34 cellular contexts compared by ENCODE assay signal in the genomic region with DNA sequence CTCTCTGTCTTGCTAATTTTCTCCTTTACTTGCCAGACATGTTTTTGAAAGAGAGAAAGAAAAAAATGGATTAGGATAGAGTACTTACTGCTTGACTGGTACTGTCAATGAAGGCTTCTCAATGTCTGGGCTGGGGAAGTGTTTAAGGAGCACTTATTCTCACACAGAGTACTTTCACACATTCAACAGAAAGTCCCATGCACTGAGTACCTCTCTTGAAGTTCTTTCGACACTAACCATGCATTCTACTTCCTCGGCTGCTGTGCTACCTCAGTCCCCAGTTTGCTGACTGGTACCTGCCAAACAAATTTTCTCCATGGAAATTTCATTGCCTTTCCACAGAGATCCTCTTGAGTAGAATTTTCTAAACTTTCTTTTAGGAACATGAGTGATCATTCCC.
"Had no signal": no experiment of that assay in that cellular context is flagged by ENCODE, and none has a peak within 500 bp of the region (broad histone marks: within the 10 kb centered on the region; RNA-seq: fewer than 3 reads in every experiment).

No MANE protein-coding gene starts in this region.

- H3K27me3 ChIP-seq: adrenal gland, body of pancreas, brain microvascular endothelial cell, breast epithelium had no signal

- H3K36me3 Mint-ChIP-seq: activated naive CD4-positive, alpha-beta T cell treated with anti-CD3 and anti-CD28 coated beads, Interleukin-2, amount 50 U/mL, for 72 hours; activated naive CD8-positive, alpha-beta T cell treated with anti-CD3 and anti-CD28 coated beads for 36 hours had no signal

- ATAC-seq: activated CD8-positive, alpha-beta T cell treated with anti-CD3 and anti-CD28 coated beads, Interleukin-2, amount 10 ng/mL, durations not matched to agents 7 days and 5 days; activated naive CD4-positive, alpha-beta T cell treated with anti-CD3 and anti-CD28 coated beads, Interleukin-2, amount 50 U/mL, for 72 hours; activated T-cell treated with anti-CD3 and anti-CD28 coated beads, Interleukin-2, amount 50 U/mL, for 4 hours; activated T-cell treated with anti-CD3 and anti-CD28 coated beads, Interleukin-2, amount 50 U/mL, for 72 hours; activated T-helper 17 cell treated with anti-CD3 and anti-CD28 coated beads, Interleukin-2, amount 50 U/mL, for 72 hours; body of pancreas had no signal

- H3K27ac ChIP-seq: adrenal gland, body of pancreas, brain microvascular endothelial cell, breast epithelium, VCaP had no signal

- H3K27ac Mint-ChIP-seq: activated B cell treated with CpG ODN at 0.5 μM for 24 hours; activated CD4-positive, alpha-beta memory T cell treated with anti-CD3 and anti-CD28 coated beads, Interleukin-2, amount 10 ng/mL, durations not matched to agents 7 days and 5 days; activated CD4-positive, alpha-beta T cell treated with anti-CD3 and anti-CD28 coated beads, Interleukin-2, amount 10 ng/mL, durations not matched to agents 24 days and 14 days; activated CD8-positive, alpha-beta T cell treated with anti-CD3 and anti-CD28 coated beads, Interleukin-2, amount 10 ng/mL, durations not matched to agents 7 days and 5 days; activated naive CD4-positive, alpha-beta T cell treated with anti-CD3 and anti-CD28 coated beads for 36 hours; activated naive CD4-positive, alpha-beta T cell treated with anti-CD3 and anti-CD28 coated beads, Interleukin-2, amount 50 U/mL, for 72 hours; activated naive CD8-positive, alpha-beta T cell treated with anti-CD3 and anti-CD28 coated beads for 36 hours; activated T-cell treated with anti-CD3 and anti-CD28 coated beads, Interleukin-2, amount 50 U/mL, for 72 hours; activated T-helper 1 cell treated with anti-CD3 and anti-CD28 coated beads, Interleukin-12 subunit alpha, Interleukin-12 subunit beta, Interleukin-2, Interleukin-4 antibody, amounts not matched to agents 30 ng/mL and 10 ng/mL and 1 ng/mL, durations not matched to agents 14 hours and 24 hours and 36 hours; activated T-helper 17 cell treated with anti-CD3 and anti-CD28 coated beads, Interleukin-2, amount 50 U/mL, for 72 hours; T-helper 1 cell treated with Interleukin-12 subunit alpha and Interleukin-12 subunit beta and Interleukin-4 antibody, amounts not matched to agents 30 μg/mL and 1 μg/mL, for 36 hours; T-helper 2 cell treated with Interferon-gamma antibody and Interleukin-4, amounts not matched to agents 5 μg/mL and 100 μg/mL, for 36 hours had no signal

- H3K4me3 ChIP-seq: adrenal gland, body of pancreas, breast epithelium had no signal

- H3K9me3 ChIP-seq: adrenal gland, body of pancreas, breast epithelium had no signal

- H3K36me3 ChIP-seq: adrenal gland, brain microvascular endothelial cell, breast epithelium had no signal

- H3K4me1 Mint-ChIP-seq: activated CD4-positive, alpha-beta memory T cell treated with anti-CD3 and anti-CD28 coated beads, Interleukin-2, amount 10 ng/mL, durations not matched to agents 7 days and 5 days; activated CD4-positive, alpha-beta T cell treated with anti-CD3 and anti-CD28 coated beads, Interleukin-2, amount 10 ng/mL, durations not matched to agents 24 days and 14 days; activated naive CD8-positive, alpha-beta T cell treated with anti-CD3 and anti-CD28 coated beads for 36 hours; activated T-helper 17 cell treated with anti-CD3 and anti-CD28 coated beads, Interleukin-2, amount 50 U/mL, for 72 hours had no signal

- H3K4me1 ChIP-seq: adrenal gland, body of pancreas, breast epithelium had no signal

- H3K27me3 Mint-ChIP-seq: activated T-helper 17 cell treated with anti-CD3 and anti-CD28 coated beads, Interleukin-2, amount 50 U/mL, for 72 hours had no signal

- H3K4me3 Mint-ChIP-seq: activated B cell treated with CpG ODN at 0.5 μM for 24 hours; activated CD4-positive, alpha-beta memory T cell treated with anti-CD3 and anti-CD28 coated beads, Interleukin-2, amount 10 ng/mL, durations not matched to agents 7 days and 5 days; activated CD4-positive, alpha-beta T cell treated with anti-CD3 and anti-CD28 coated beads, Interleukin-2, amount 10 ng/mL, durations not matched to agents 24 days and 14 days; activated CD8-positive, alpha-beta T cell treated with anti-CD3 and anti-CD28 coated beads, Interleukin-2, amount 10 ng/mL, durations not matched to agents 7 days and 5 days; activated naive CD4-positive, alpha-beta T cell treated with anti-CD3 and anti-CD28 coated beads for 36 hours; activated naive CD8-positive, alpha-beta T cell treated with anti-CD3 and anti-CD28 coated beads for 36 hours; activated T-cell treated with anti-CD3 and anti-CD28 coated beads, Interleukin-2, amount 50 U/mL, for 4 hours; activated T-cell treated with anti-CD3 and anti-CD28 coated beads, Interleukin-2, amount 50 U/mL, for 72 hours; activated T-helper 1 cell treated with anti-CD3 and anti-CD28 coated beads, Interleukin-12 subunit alpha, Interleukin-12 subunit beta, Interleukin-2, Interleukin-4 antibody, amounts not matched to agents 30 ng/mL and 10 ng/mL and 1 ng/mL, durations not matched to agents 14 hours and 24 hours and 36 hours; activated T-helper 17 cell treated with anti-CD3 and anti-CD28 coated beads, Interleukin-2, amount 50 U/mL, for 72 hours; T-helper 1 cell treated with Interleukin-12 subunit alpha and Interleukin-12 subunit beta and Interleukin-4 antibody, amounts not matched to agents 30 μg/mL and 1 μg/mL, for 36 hours; T-helper 2 cell treated with Interferon-gamma antibody and Interleukin-4, amounts not matched to agents 5 μg/mL and 100 μg/mL, for 36 hours had no signal

- H3K9me3 Mint-ChIP-seq: activated B cell treated with CpG ODN at 0.5 μM for 24 hours; activated CD4-positive, alpha-beta memory T cell treated with anti-CD3 and anti-CD28 coated beads, Interleukin-2, amount 10 ng/mL, durations not matched to agents 7 days and 5 days; activated CD4-positive, alpha-beta T cell treated with anti-CD3 and anti-CD28 coated beads, Interleukin-2, amount 10 ng/mL, durations not matched to agents 24 days and 14 days; activated naive CD4-positive, alpha-beta T cell treated with anti-CD3 and anti-CD28 coated beads for 36 hours; activated naive CD8-positive, alpha-beta T cell treated with anti-CD3 and anti-CD28 coated beads for 36 hours; activated T-cell treated with anti-CD3 and anti-CD28 coated beads, Interleukin-2, amount 50 U/mL, for 4 hours; activated T-cell treated with anti-CD3 and anti-CD28 coated beads, Interleukin-2, amount 50 U/mL, for 72 hours; activated T-helper 1 cell treated with anti-CD3 and anti-CD28 coated beads, Interleukin-12 subunit alpha, Interleukin-12 subunit beta, Interleukin-2, Interleukin-4 antibody, amounts not matched to agents 30 ng/mL and 10 ng/mL and 1 ng/mL, durations not matched to agents 14 hours and 24 hours and 36 hours; activated T-helper 17 cell treated with anti-CD3 and anti-CD28 coated beads, Interleukin-2, amount 50 U/mL, for 72 hours; T-helper 1 cell treated with Interleukin-12 subunit alpha and Interleukin-12 subunit beta and Interleukin-4 antibody, amounts not matched to agents 30 μg/mL and 1 μg/mL, for 36 hours; T-helper 2 cell treated with Interferon-gamma antibody and Interleukin-4, amounts not matched to agents 5 μg/mL and 100 μg/mL, for 36 hours had no signal

- DNase-seq: activated B cell treated with CpG ODN at 0.5 μM for 24 hours; activated CD4-positive, alpha-beta memory T cell treated with anti-CD3 and anti-CD28 coated beads, Interleukin-2, amount 10 ng/mL, durations not matched to agents 7 days and 5 days; activated CD4-positive, alpha-beta T cell treated with anti-CD3 and anti-CD28 coated beads for 4 hours; activated CD4-positive, alpha-beta T cell treated with anti-CD3 and anti-CD28 coated beads, Interleukin-2, amount 10 ng/mL, durations not matched to agents 24 days and 14 days; activated CD4-positive, alpha-beta T cell treated with anti-CD3 and anti-CD28 coated beads, Interleukin-2, amount 50 U/mL, for 48 hours; activated CD4-positive, CD25-positive, alpha-beta regulatory T cell treated with anti-CD3 and anti-CD28 coated beads, Interleukin-2, amount 50 U/mL, for 72 hours; activated CD8-positive, alpha-beta memory T cell treated with anti-CD3 and anti-CD28 coated beads, Interleukin-2, amount 50 U/mL, for 4 hours; activated CD8-positive, alpha-beta T cell treated with anti-CD3 and anti-CD28 coated beads, Interleukin-2, amount 10 ng/mL, durations not matched to agents 7 days and 5 days; activated effector memory CD4-positive, alpha-beta T cell treated with anti-CD3 and anti-CD28 coated beads, Interleukin-2, amount 50 U/mL, for 16 hours; activated gamma-delta T cell treated with Interleukin-2 at 50 U/mL for 16 hours; activated naive CD4-positive, alpha-beta T cell; activated naive CD4-positive, alpha-beta T cell treated with anti-CD3 and anti-CD28 coated beads for 36 hours; activated naive CD4-positive, alpha-beta T cell treated with anti-CD3 and anti-CD28 coated beads, Interleukin-2, amount 50 U/mL, for 16 hours; activated naive CD8-positive, alpha-beta T cell treated with anti-CD3 and anti-CD28 coated beads for 36 hours; activated T-cell treated with anti-CD3 and anti-CD28 coated beads for 4 hours; activated T-cell treated with anti-CD3 and anti-CD28 coated beads, Interleukin-2, amount 50 U/mL, for 1 hour; activated T-cell treated with anti-CD3 and anti-CD28 coated beads, Interleukin-2, amount 50 U/mL, for 4 hours; activated T-cell treated with anti-CD3 and anti-CD28 coated beads, Interleukin-2, amount 50 U/mL, for 72 hours; adrenal gland; amniotic stem cell; aorta; body of pancreas; brain microvascular endothelial cell; central memory CD4-positive, alpha-beta T cell; T-helper 1 cell; T-helper 2 cell; T-helper 9 cell had no signal
